ENCODE assay signal across 25 cellular contexts in the genomic region with DNA sequence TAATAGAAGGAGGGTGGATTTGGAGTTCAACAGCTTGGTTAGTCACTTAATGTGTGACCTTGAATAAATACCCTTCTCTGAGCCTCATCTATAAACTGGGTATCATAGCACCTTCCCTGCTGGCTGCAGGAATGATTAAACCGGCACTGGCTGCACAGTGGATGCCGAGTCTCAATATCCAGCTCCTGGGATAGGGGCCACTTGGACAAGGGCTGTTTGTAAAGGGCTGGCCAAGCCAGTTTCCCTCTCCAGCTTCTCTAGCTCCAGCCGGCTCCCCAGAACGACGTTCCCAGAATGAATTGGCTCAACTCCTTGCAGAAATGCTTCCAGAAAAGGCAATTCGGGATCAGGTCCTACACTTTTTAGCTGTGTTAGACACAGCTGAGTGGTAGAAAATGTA. TPM values are rescaled to one million over a fixed set of nuclear protein-coding genes. Genes with fewer than 3 reads are reported as not detected.
DNase-seq lines count a peak whose midpoint lies in the region; ATAC-seq and TF ChIP-seq lines count a peak whose summit lies in the region.
"Had no signal": no experiment of that assay in that cellular context is flagged by ENCODE, and none has a peak within 500 bp of the region (broad histone marks: within the 10 kb centered on the region; RNA-seq: fewer than 3 reads in every experiment).

No MANE protein-coding gene starts in this region.

- H3K4me1 Mint-ChIP-seq in osteocyte (ENCODE audit: unreplicated experiment), result peaks cover 6% of the 10 kb centered on the region

- TF ChIP-seq CTCF in osteocyte (IDR thresholded peaks at IDR 0.05) (no peak), vagina (IDR thresholded peaks at IDR 0.05) (no peak), dorsolateral prefrontal cortex (IDR thresholded peaks at IDR 0.05 in 54 of 56, conservative IDR thresholded peaks at IDR 0.05 in 2 of 56; ENCODE audit: low read depth in 1 of 56, partially characterized antibody in 56 of 56) (no peak)

- intact Hi-C loops in left ventricle myocardium superior (cut with micrococcal nuclease), result no loop called here
- intact Hi-C loops in vagina (cut with DNase I), result no loop called here
- intact Hi-C loops in dorsolateral prefrontal cortex (cut with DNase I), result no loop called here

- H3K9me3 ChIP-seq in vagina, result peaks cover 3% of the 10 kb centered on the region
- H3K9me3 ChIP-seq: SJCRH30 had no signal

- H3K27me3 ChIP-seq in vagina (no peaks in the 10 kb centered on the region), dorsolateral prefrontal cortex (peaks cover 0 to 4% (median 0%) of the 10 kb centered on the region in 45 donors)
- H3K27me3 ChIP-seq: SJCRH30 had no signal

- H3K36me3 Mint-ChIP-seq in osteocyte (ENCODE audit: unreplicated experiment), result peaks cover 3% of the 10 kb centered on the region

- ATAC-seq in left ventricle myocardium superior (peak; percentile 11), HG03469 (IDR thresholded peaks at IDR 0.05; ENCODE audit: unreplicated experiment) (no peak), GM18517 (IDR thresholded peaks at IDR 0.05; ENCODE audit: unreplicated experiment) (no peak), GM21423 (IDR thresholded peaks at IDR 0.05; ENCODE audit: unreplicated experiment) (no peak)
- ATAC-seq: CD8-positive, alpha-beta T cell; GM12878; HCT116; HepG2 had no signal

- H3K36me3 ChIP-seq in vagina, result no peaks in the 10 kb centered on the region
- H3K36me3 ChIP-seq: SJCRH30 had no signal

- no peak overlapping the region for H3K27ac Mint-ChIP-seq in osteocyte (ENCODE audit: unreplicated experiment)
- H3K27ac Mint-ChIP-seq: CD8-positive, alpha-beta T cell had no signal

- no peak for TF ChIP-seq POLR2A in vagina (IDR thresholded peaks at IDR 0.05)

- no peaks in the 10 kb centered on the region for H3K27me3 Mint-ChIP-seq in osteocyte (ENCODE audit: unreplicated experiment)

- H3K27ac ChIP-seq in vagina (no peak overlapping the region), dorsolateral prefrontal cortex (no peak overlapping the region)
- H3K27ac ChIP-seq: SJCRH30 had no signal

- no peak overlapping the region for H3K4me3 Mint-ChIP-seq in osteocyte (ENCODE audit: unreplicated experiment)
- H3K4me3 Mint-ChIP-seq: CD8-positive, alpha-beta T cell had no signal

- H3K9me3 Mint-ChIP-seq in osteocyte (ENCODE audit: unreplicated experiment), result peaks cover 11% of the 10 kb centered on the region

- peak; percentile 33 for DNase-seq in globus pallidus (ENCODE audit: low spot score)
- DNase-seq in left ventricle myocardium superior, result peak; percentile 54
- DNase-seq in osteocyte (ENCODE audit: extremely low spot score, unreplicated experiment), result peak; percentile 44
- DNase-seq in vagina (ENCODE audit: extremely low spot score in 2 of 2), result peak; percentile 28 to 80
- no peak for DNase-seq in dorsolateral prefrontal cortex
- DNase-seq: CD8-positive, alpha-beta T cell; DMS 273 treated with DMSO at 0.1 percent for 48 hours; DMS79; EL; GDM1; KBM-7; MV-4-11; NCI-H1105 treated with DMSO at 0.1 percent for 48 hours; NCI-H146; NCI-H2029; NCI-H446; NCI-H524 treated with DMSO at 0.1 percent for 48 hours; NCI-H774; SJCRH30 had no signal

- no peak overlapping the region for H3K4me3 ChIP-seq in vagina
- no peak overlapping the region for H3K4me3 ChIP-seq in dorsolateral prefrontal cortex
- H3K4me3 ChIP-seq: GM12878, SJCRH30 had no signal

- H3K4me1 ChIP-seq in vagina, result no peaks in the 10 kb centered on the region

RNA-seq across cellular contexts. Expression of gene LSM3, which starts 58.8 kb away (rescaled TPM):
- 15.7 TPM for total RNA-seq in left ventricle myocardium superior
- total RNA-seq in osteocyte, result 9.9 and 10.0 TPM in 2 replicates
- 6.4 TPM for total RNA-seq in vagina
- 10 to 100 TPM in 5 of 120 experiments, 1 to 10 TPM in 115; 4.4 to 10.8 (median 7.8) TPM for total RNA-seq in dorsolateral prefrontal cortex

RNA-seq across cellular contexts. Expression of gene XPC, which starts 59.0 kb away (rescaled TPM):
- total RNA-seq in left ventricle myocardium superior, result 7.9 TPM
- 39.4 and 41.5 TPM in 2 replicates for total RNA-seq in osteocyte
- 33.6 TPM for total RNA-seq in vagina
- total RNA-seq in dorsolateral prefrontal cortex, result 10 to 100 TPM; 19.9 to 57.4 (median 32.1) TPM

Comparison
In these comparisons a context has a peak if more than half of its experiments do, and no peak if none do; other contexts are left out.
1. DNase-seq: peak in globus pallidus (single experiment), left ventricle myocardium superior (single experiment), osteocyte (single experiment) and vagina (2 of 2); none in dorsolateral prefrontal cortex (0 of 10).